In the genomic region with DNA sequence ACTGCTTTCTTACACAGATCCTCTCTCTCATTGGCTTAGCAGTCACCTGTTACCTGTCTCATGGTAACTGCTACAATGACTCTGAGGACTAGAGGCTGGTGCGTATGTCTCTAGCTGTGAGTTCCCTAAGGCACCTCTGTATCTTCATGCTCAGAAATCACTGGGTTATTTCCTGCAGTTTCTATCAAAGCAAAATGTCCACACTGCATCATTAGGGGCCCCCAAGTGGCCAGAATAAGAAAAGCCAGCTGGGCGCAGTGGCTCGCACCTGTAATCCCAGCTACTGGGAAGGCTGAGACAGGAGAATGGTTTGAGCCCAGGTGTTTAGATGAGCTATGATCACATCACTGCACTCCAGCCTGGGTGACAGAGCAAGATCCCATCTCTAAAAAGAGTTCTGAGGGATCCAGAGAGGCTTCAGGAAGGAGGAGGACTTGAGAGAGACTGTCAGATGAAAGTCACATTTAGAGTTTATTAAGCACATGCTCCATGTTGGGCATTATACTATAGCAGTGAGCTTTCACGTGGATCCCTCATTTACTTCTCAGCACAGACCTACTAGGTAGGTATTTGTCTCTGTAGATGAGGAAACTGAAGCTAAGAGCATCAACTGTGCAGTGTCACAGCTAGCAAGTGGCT, we compare ENCODE assay signal across 8 cellular contexts. TPM values are rescaled to one million over a fixed set of nuclear protein-coding genes. Genes with fewer than 3 reads are reported as not detected.
DNase-seq lines count a peak whose midpoint lies in the region; ATAC-seq and TF ChIP-seq lines count a peak whose summit lies in the region.

No MANE protein-coding gene starts in this region.

- no peak overlapping the region for H3K4me3 ChIP-seq in RWPE2 (ENCODE audit: severe bottlenecking)
- no peak overlapping the region for H3K4me3 ChIP-seq in epithelial cell of proximal tubule (ENCODE audit: low read depth, low read length)
- H3K4me3 ChIP-seq in ovary: no peak overlapping the region

- intact Hi-C loops in ovary (cut with DNase I): loop anchor here (5.0 to 10.0 kb wide), 6 partner anchors 35 to 377 kb away; partner anchors contain the start of genes KNL1 (in 1 of the 4) and RAD51 (in 1 of the 4)

- TF ChIP-seq POLR2A in ovary (IDR thresholded peaks at IDR 0.05): no peak

- H3K4me1 ChIP-seq in RWPE2 (ENCODE audit: insufficient read depth, poor library complexity, severe bottlenecking) (peaks cover 3% of the 10 kb centered on the region), ovary (ENCODE audit: insufficient read depth) (peaks cover 5% of the 10 kb centered on the region)

- DNase-seq in NCI-H510A treated with DMSO at 0.1 percent for 48 hours (lab: John Stamatoyannopoulos, UW): peak; percentile 56
- no peak for DNase-seq in NCI-H510A (lab: John Stamatoyannopoulos, UW)
- DNase-seq in RWPE2 (ENCODE audit: low spot score): no peak
- no peak for DNase-seq in epithelial cell of proximal tubule (ENCODE audit: low read depth)
- DNase-seq in ovary: no peak
- no peak for DNase-seq in effector CD8-positive, alpha-beta T cell (lab: John Stamatoyannopoulos, UW)

- H3K27ac ChIP-seq in RWPE2 (ENCODE audit: poor library complexity, severe bottlenecking): no peak overlapping the region
- H3K27ac ChIP-seq in ovary: no peak overlapping the region

- TF ChIP-seq CTCF in RWPE2 (IDR thresholded peaks at IDR 0.05; ENCODE audit: poor library complexity, severe bottlenecking) (peak; percentile 99), epithelial cell of proximal tubule (conservative IDR thresholded peaks at IDR 0.05; ENCODE audit: low read depth, low read length) (peak; percentile 86), ovary (IDR thresholded peaks at IDR 0.05) (peak in 2 of 3 donors; percentile 42 to 45)

- no peak for TF ChIP-seq EP300 in Ishikawa (IDR thresholded peaks at IDR 0.05; ENCODE audit: borderline replicate concordance)
- no peak for TF ChIP-seq EP300 in ovary (IDR thresholded peaks at IDR 0.05)

- ATAC-seq in RWPE2 (ENCODE audit: low read depth) (peak; percentile 48), GM18858 (IDR thresholded peaks at IDR 0.05; ENCODE audit: unreplicated experiment) (no peak)

- 7 to 17% (median 11%) methylated on average over 4 of the region's 4 CpGs for WGBS in ovary, 3 donors

- peak; percentile 89 for TF ChIP-seq RAD21 in Ishikawa (IDR thresholded peaks at IDR 0.05; ENCODE audit: low read depth)

- no peaks in the 10 kb centered on the region for H3K27me3 ChIP-seq in RWPE2 (ENCODE audit: insufficient read depth, poor library complexity, severe bottlenecking)
- no peaks in the 10 kb centered on the region for H3K27me3 ChIP-seq in ovary

- H3K9me3 ChIP-seq in RWPE2 (ENCODE audit: severe bottlenecking) (no peaks in the 10 kb centered on the region), ovary (no peaks in the 10 kb centered on the region)

- H3K36me3 ChIP-seq in RWPE2 (ENCODE audit: low read depth) (peaks cover 9% of the 10 kb centered on the region), ovary (no peaks in the 10 kb centered on the region)

TF ChIP-seq in Ishikawa, 13 proteins besides CTCF, POLR2A, EP300 and RAD21:
- TF ChIP-seq EGR1 (IDR thresholded peaks at IDR 0.05) (no peak), TCF12 (IDR thresholded peaks at IDR 0.05; ENCODE audit: low read depth) (no peak), TEAD4 (IDR thresholded peaks at IDR 0.05) (no peak), MAX (IDR thresholded peaks at IDR 0.05) (no peak), CEBPB (IDR thresholded peaks at IDR 0.05) (no peak), TAF1 (IDR thresholded peaks at IDR 0.05; ENCODE audit: low read depth) (no peak), USF1 (IDR thresholded peaks at IDR 0.05) (no peak), ZBTB7A (IDR thresholded peaks at IDR 0.05; ENCODE audit: low read depth) (no peak), CREB1 (IDR thresholded peaks at IDR 0.05; ENCODE audit: low read depth) (no peak), NFIC (IDR thresholded peaks at IDR 0.05) (no peak), FOXM1 (IDR thresholded peaks at IDR 0.05; ENCODE audit: borderline replicate concordance, low read depth) (no peak), YY1 (IDR thresholded peaks at IDR 0.05; ENCODE audit: low read depth) (no peak)
- TF ChIP-seq, protein P1, sequence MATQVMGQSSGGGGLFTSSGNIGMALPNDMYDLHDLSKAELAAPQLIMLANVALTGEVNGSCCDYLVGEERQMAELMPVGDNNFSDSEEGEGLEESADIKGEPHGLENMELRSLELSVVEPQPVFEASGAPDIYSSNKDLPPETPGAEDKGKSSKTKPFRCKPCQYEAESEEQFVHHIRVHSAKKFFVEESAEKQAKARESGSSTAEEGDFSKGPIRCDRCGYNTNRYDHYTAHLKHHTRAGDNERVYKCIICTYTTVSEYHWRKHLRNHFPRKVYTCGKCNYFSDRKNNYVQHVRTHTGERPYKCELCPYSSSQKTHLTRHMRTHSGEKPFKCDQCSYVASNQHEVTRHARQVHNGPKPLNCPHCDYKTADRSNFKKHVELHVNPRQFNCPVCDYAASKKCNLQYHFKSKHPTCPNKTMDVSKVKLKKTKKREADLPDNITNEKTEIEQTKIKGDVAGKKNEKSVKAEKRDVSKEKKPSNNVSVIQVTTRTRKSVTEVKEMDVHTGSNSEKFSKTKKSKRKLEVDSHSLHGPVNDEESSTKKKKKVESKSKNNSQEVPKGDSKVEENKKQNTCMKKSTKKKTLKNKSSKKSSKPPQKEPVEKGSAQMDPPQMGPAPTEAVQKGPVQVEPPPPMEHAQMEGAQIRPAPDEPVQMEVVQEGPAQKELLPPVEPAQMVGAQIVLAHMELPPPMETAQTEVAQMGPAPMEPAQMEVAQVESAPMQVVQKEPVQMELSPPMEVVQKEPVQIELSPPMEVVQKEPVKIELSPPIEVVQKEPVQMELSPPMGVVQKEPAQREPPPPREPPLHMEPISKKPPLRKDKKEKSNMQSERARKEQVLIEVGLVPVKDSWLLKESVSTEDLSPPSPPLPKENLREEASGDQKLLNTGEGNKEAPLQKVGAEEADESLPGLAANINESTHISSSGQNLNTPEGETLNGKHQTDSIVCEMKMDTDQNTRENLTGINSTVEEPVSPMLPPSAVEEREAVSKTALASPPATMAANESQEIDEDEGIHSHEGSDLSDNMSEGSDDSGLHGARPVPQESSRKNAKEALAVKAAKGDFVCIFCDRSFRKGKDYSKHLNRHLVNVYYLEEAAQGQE (IDR thresholded peaks at IDR 0.05; ENCODE audit: low read depth): no peak

RNA-seq across cellular contexts. Expression of gene VPS18, which starts 2.3 kb away (rescaled TPM):
- 27.2 and 35.4 TPM in 2 replicates for total RNA-seq in epithelial cell of proximal tubule
- total RNA-seq in ovary: 10 to 100 TPM; 12.3 to 26.3 (median 21.8) TPM
- 1 to 10 TPM; 8.0 to 8.2 TPM for polyA plus RNA-seq in ovary

RNA-seq across cellular contexts. Expression of gene RHOV, which starts 17.9 kb away (rescaled TPM):
- total RNA-seq in epithelial cell of proximal tubule (1.7 and 3.1 TPM in 2 replicates), ovary (1 to 10 TPM in 1 of 7 donors, under 1 TPM in 3, not detected in 3; 0.22 to 3.4 (median 0.33) TPM)
- under 1 TPM; 0.07 to 0.13 TPM for polyA plus RNA-seq in ovary

RNA-seq across cellular contexts. Expression of gene DLL4, which starts 37.2 kb away (rescaled TPM):
- 0.07 and 0.69 TPM in 2 replicates for total RNA-seq in epithelial cell of proximal tubule
- total RNA-seq in ovary: 10 to 100 TPM in 1 of 7 donors, 1 to 10 TPM in 6; 2.6 to 10.7 (median 7.9) TPM
- 10 to 100 TPM in 1 of 2 donors, 1 to 10 TPM in 1; 4.1 to 15.7 TPM for polyA plus RNA-seq in ovary

RNA-seq across cellular contexts. Expression of gene SPINT1, which starts 48.1 kb away (rescaled TPM):
- total RNA-seq in epithelial cell of proximal tubule (159 and 319 TPM in 2 replicates), ovary (100 to 1,000 TPM in 1 of 7 donors, 10 to 100 TPM in 2, 1 to 10 TPM in 3, under 1 TPM in 1; 0.76 to 131 (median 7.4) TPM)
- 1 to 10 TPM; 1.6 to 2.0 TPM for polyA plus RNA-seq in ovary

Comparison
In these comparisons a context has a peak if more than half of its experiments do, and no peak if none do; other contexts are left out.
1. CTCF ChIP-seq: peak in every context shown above with its lines; median percentile 99 in RWPE2; 86 in epithelial cell of proximal tubule; 44 in ovary.